ENCODE assay signal across 18 cellular contexts in genomic region chr7:90216080-90216674, GRCh38. TPM values are rescaled to one million over a fixed set of nuclear protein-coding genes. Genes with fewer than 3 reads are reported as not detected.
A peak's percentile ranks its signal among the peaks of the same experiment; 100 is the strongest.
DNase-seq lines count a peak whose midpoint lies in the region; ATAC-seq and TF ChIP-seq lines count a peak whose summit lies in the region.
"Had no signal": no experiment of that assay in that cellular context is flagged by ENCODE, and none has a peak within 500 bp of the region (broad histone marks: within the 10 kb centered on the region; RNA-seq: fewer than 3 reads in every experiment).

No MANE protein-coding gene starts in this region.

- peak; percentile 44 for DNase-seq in AG08395 (ENCODE audit: low spot score)
- peak; percentile 10 for DNase-seq in H7
- no peak for DNase-seq in WTC11 (ENCODE audit: low spot score)
- peak; percentile 8 for DNase-seq in kidney tubule cell (ENCODE audit: low spot score)
- DNase-seq in cardiac septum (ENCODE audit: low spot score): no peak
- no peak for DNase-seq in stimulated activated CD4-positive, alpha-beta T cell treated with anti-CD3 and anti-CD28 coated beads, Interleukin-1b, Interleukin-23, amount 100 ng/mL, for 48 hours
- DNase-seq: ACHN, DMS 273 treated with DMSO at 0.1 percent for 48 hours, KBM-7, NCI-H1092, NCI-H446 treated with DMSO at 0.1 percent for 48 hours, NCI-H82, Peyer's patch, Right ventricle myocardium superior had no signal

- H3K36me3 Mint-ChIP-seq in WTC11: peaks cover 5% of the 10 kb centered on the region; the same call in 1 of the 2 replicates

- H3K36me3 ChIP-seq in H7 (replicated peaks; ENCODE audit: control insufficient read depth, insufficient read depth, low read length): no peaks in the 10 kb centered on the region
- H3K36me3 ChIP-seq: BLaER1 treated with 17β-estradiol and CSF1 and Interleukin-3, amounts not matched to agents 10 nM and 100 nM; HAP-1; Peyer's patch had no signal

- intact Hi-C loops in cardiac septum (cut with DNase I): no loop called here

- H3K27me3 Mint-ChIP-seq in WTC11 (ENCODE audit: low read depth): no peaks in the 10 kb centered on the region

- H3K4me3 Mint-ChIP-seq in WTC11: peak overlapping the region; percentile 0; the same call in 1 of the 2 replicates

- no peaks in the 10 kb centered on the region for H3K27me3 ChIP-seq in H7 (ENCODE audit: control insufficient read depth, insufficient read depth, low read length)
- H3K27me3 ChIP-seq: BLaER1 treated with 17β-estradiol and CSF1 and Interleukin-3, amounts not matched to agents 10 nM and 100 nM; Peyer's patch had no signal

- no peak for TF ChIP-seq CTCF in WTC11 (IDR thresholded peaks at IDR 0.05)

- H3K4me1 Mint-ChIP-seq in WTC11: peaks cover 23% of the 10 kb centered on the region

- no peaks in the 10 kb centered on the region for H3K9me3 Mint-ChIP-seq in WTC11

- POLR2A ChIA-PET in WTC11 (lab: Charles Lee): no interaction called here

- H3K27ac Mint-ChIP-seq in WTC11: peak overlapping the region; percentile 81; the same call in 1 of the 2 replicates

- no peak overlapping the region for H3K4me3 ChIP-seq in H7 (ENCODE audit: insufficient read depth, low read depth, low read length)
- H3K4me3 ChIP-seq: BLaER1 treated with 17β-estradiol and CSF1 and Interleukin-3, amounts not matched to agents 10 nM and 100 nM; HAP-1; Peyer's patch had no signal

- CTCF ChIA-PET in WTC11 (lab: Charles Lee): no interaction called here

- ATAC-seq in WTC11: no peak
- ATAC-seq in HG02884 (IDR thresholded peaks at IDR 0.05; ENCODE audit: unreplicated experiment): no peak
- no peak for ATAC-seq in HG03175 (IDR thresholded peaks at IDR 0.05; ENCODE audit: unreplicated experiment)

TF ChIP-seq in WTC11, 78 proteins besides CTCF, POLR2A, EP300 and RAD21:
- TF ChIP-seq RORB (CRISPR knock-in tag; IDR thresholded peaks at IDR 0.05) (no peak), NFYB (CRISPR knock-in tag; conservative IDR thresholded peaks at IDR 0.05; ENCODE audit: low read depth) (no peak), ETV6 (CRISPR knock-in tag; IDR thresholded peaks at IDR 0.05) (no peak), ESRRA (CRISPR knock-in tag; IDR thresholded peaks at IDR 0.05; ENCODE audit: borderline replicate concordance) (no peak), ZNF671 (CRISPR knock-in tag; IDR thresholded peaks at IDR 0.05) (no peak), PRRX2 (CRISPR knock-in tag; IDR thresholded peaks at IDR 0.05) (no peak), ERG (CRISPR knock-in tag; IDR thresholded peaks at IDR 0.05) (no peak), ELF4 (CRISPR knock-in tag; IDR thresholded peaks at IDR 0.05; ENCODE audit: low read depth) (no peak), ATF6 (CRISPR knock-in tag; IDR thresholded peaks at IDR 0.05) (no peak), STAT6 (CRISPR knock-in tag; conservative IDR thresholded peaks at IDR 0.05; ENCODE audit: low read depth) (no peak), TEAD4 (CRISPR knock-in tag; IDR thresholded peaks at IDR 0.05) (no peak), OVOL2 (CRISPR knock-in tag; IDR thresholded peaks at IDR 0.05; ENCODE audit: borderline replicate concordance) (no peak), ZNF219 (CRISPR knock-in tag; IDR thresholded peaks at IDR 0.05; ENCODE audit: borderline replicate concordance) (no peak)

RNA-seq across cellular contexts. Expression of gene STEAP2, which starts 4.6 kb away (rescaled TPM):
- 8.8 and 15.1 TPM in 2 replicates for total RNA-seq in H7 (2014; rRNA removed; shearing (Covaris generic))
- total RNA-seq in WTC11 (2021) (13.4 to 17.3 TPM (median 17.0 TPM) in 3 replicates), cardiac septum (15.9 TPM)

RNA-seq across cellular contexts. Expression of gene CFAP69, which starts 28.8 kb away (rescaled TPM):
- total RNA-seq in H7 (2014; rRNA removed; shearing (Covaris generic)): 2.0 and 2.9 TPM in 2 replicates
- 2.7 to 3.4 TPM (median 3.3 TPM) in 3 replicates for total RNA-seq in WTC11 (2021)
- total RNA-seq in cardiac septum: 3.6 TPM

Comparison
In these comparisons a context has a peak if more than half of its experiments do, and no peak if none do; other contexts are left out.
1. DNase-seq: peak in AG08395 (single experiment), H7 (single experiment) and kidney tubule cell (single experiment); none in WTC11 (single experiment), cardiac septum (single experiment) and stimulated activated CD4-positive, alpha-beta T cell treated with anti-CD3 and anti-CD28 coated beads, Interleukin-1b, Interleukin-23, amount 100 ng/mL, for 48 hours (single experiment).